Comparison of ENCODE assay signal across 16 cellular contexts in the genomic region with DNA sequence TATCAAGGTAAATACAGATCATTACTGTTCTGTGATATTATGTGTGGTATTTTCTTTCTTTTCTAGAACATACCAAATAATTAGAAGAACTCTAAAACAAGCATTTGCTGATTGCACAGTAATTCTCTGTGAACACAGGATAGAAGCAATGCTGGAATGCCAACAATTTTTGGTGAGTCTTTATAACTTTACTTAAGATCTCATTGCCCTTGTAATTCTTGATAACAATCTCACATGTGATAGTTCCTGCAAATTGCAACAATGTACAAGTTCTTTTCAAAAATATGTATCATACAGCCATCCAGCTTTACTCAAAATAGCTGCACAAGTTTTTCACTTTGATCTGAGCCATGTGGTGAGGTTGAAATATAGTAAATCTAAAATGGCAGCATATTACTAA.
"Had no signal": no experiment of that assay in that cellular context is flagged by ENCODE, and none has a peak within 500 bp of the region (broad histone marks: within the 10 kb centered on the region; RNA-seq: fewer than 3 reads in every experiment).

No MANE protein-coding gene starts in this region.

- H3K27ac ChIP-seq: esophagus muscularis mucosa, left ventricle myocardium inferior, testis had no signal

- H3K4me1 Mint-ChIP-seq: activated naive CD8-positive, alpha-beta T cell treated with anti-CD3 and anti-CD28 coated beads, Interleukin-2, amount 10 ng/mL, durations not matched to agents 7 days and 5 days; central memory CD8-positive, alpha-beta T cell; memory B cell; stimulated activated naive CD8-positive, alpha-beta T cell treated with anti-CD3 and anti-CD28 coated beads, Interleukin-15, amount 100 ng/mL, for 72 hours had no signal

- H3K27ac Mint-ChIP-seq: activated naive CD8-positive, alpha-beta T cell treated with anti-CD3 and anti-CD28 coated beads, Interleukin-2, amount 10 ng/mL, durations not matched to agents 7 days and 5 days; activated T-cell treated with anti-CD3 and anti-CD28 coated beads, Interleukin-2, amount 50 U/mL, for 72 hours; memory B cell; nephron; stimulated activated naive CD8-positive, alpha-beta T cell treated with anti-CD3 and anti-CD28 coated beads, Interleukin-15, amount 100 ng/mL, for 72 hours had no signal

- H3K36me3 Mint-ChIP-seq: activated naive CD8-positive, alpha-beta T cell treated with anti-CD3 and anti-CD28 coated beads, Interleukin-2, amount 10 ng/mL, durations not matched to agents 7 days and 5 days; memory B cell had no signal

- H3K4me1 ChIP-seq: esophagus muscularis mucosa, left ventricle myocardium inferior, testis had no signal

- H3K4me3 ChIP-seq: esophagus muscularis mucosa, left ventricle myocardium inferior, testis had no signal

- H3K27me3 ChIP-seq: esophagus muscularis mucosa, testis had no signal

- H3K27me3 Mint-ChIP-seq: activated naive CD8-positive, alpha-beta T cell treated with anti-CD3 and anti-CD28 coated beads, Interleukin-2, amount 10 ng/mL, durations not matched to agents 7 days and 5 days; central memory CD8-positive, alpha-beta T cell; memory B cell; stimulated activated naive CD8-positive, alpha-beta T cell treated with anti-CD3 and anti-CD28 coated beads, Interleukin-15, amount 100 ng/mL, for 72 hours had no signal

- ATAC-seq: activated T-cell treated with anti-CD3 and anti-CD28 coated beads, Interleukin-2, amount 50 U/mL, for 72 hours; stimulated activated naive CD8-positive, alpha-beta T cell treated with anti-CD3 and anti-CD28 coated beads, Interleukin-15, amount 100 ng/mL, for 72 hours had no signal

- H3K9me3 ChIP-seq: esophagus muscularis mucosa, left ventricle myocardium inferior, testis had no signal

- DNase-seq: activated CD4-positive, alpha-beta T cell treated with anti-CD3 and anti-CD28 coated beads for 1 hour; activated CD4-positive, alpha-beta T cell treated with anti-CD3 and anti-CD28 coated beads, Interleukin-2, amount 50 U/mL, for 48 hours; activated gamma-delta T cell treated with Interleukin-2 at 50 U/mL for 16 hours; activated naive CD8-positive, alpha-beta T cell treated with anti-CD3 and anti-CD28 coated beads, Interleukin-2, amount 10 ng/mL, durations not matched to agents 7 days and 5 days; activated T-cell treated with anti-CD3 and anti-CD28 coated beads, Interleukin-2, amount 50 U/mL, for 72 hours; effector memory CD4-positive, alpha-beta T cell; foreskin melanocyte; head of caudate nucleus; left ventricle myocardium inferior; stimulated activated CD4-positive, alpha-beta T cell treated with anti-CD3 and anti-CD28 coated beads, Interleukin-4, amount 100 ng/mL, for 4 hours; stimulated activated naive CD8-positive, alpha-beta T cell treated with anti-CD3 and anti-CD28 coated beads, Interleukin-15, amount 100 ng/mL, for 72 hours; testis had no signal

- H3K9me3 Mint-ChIP-seq: activated naive CD8-positive, alpha-beta T cell treated with anti-CD3 and anti-CD28 coated beads, Interleukin-2, amount 10 ng/mL, durations not matched to agents 7 days and 5 days; memory B cell; nephron; stimulated activated naive CD8-positive, alpha-beta T cell treated with anti-CD3 and anti-CD28 coated beads, Interleukin-15, amount 100 ng/mL, for 72 hours had no signal

- H3K36me3 ChIP-seq: esophagus muscularis mucosa, left ventricle myocardium inferior had no signal

- H3K4me3 Mint-ChIP-seq: activated naive CD8-positive, alpha-beta T cell treated with anti-CD3 and anti-CD28 coated beads, Interleukin-2, amount 10 ng/mL, durations not matched to agents 7 days and 5 days; activated T-cell treated with anti-CD3 and anti-CD28 coated beads, Interleukin-2, amount 50 U/mL, for 72 hours; central memory CD8-positive, alpha-beta T cell; memory B cell; nephron; stimulated activated naive CD8-positive, alpha-beta T cell treated with anti-CD3 and anti-CD28 coated beads, Interleukin-15, amount 100 ng/mL, for 72 hours had no signal
